In the genomic region with DNA sequence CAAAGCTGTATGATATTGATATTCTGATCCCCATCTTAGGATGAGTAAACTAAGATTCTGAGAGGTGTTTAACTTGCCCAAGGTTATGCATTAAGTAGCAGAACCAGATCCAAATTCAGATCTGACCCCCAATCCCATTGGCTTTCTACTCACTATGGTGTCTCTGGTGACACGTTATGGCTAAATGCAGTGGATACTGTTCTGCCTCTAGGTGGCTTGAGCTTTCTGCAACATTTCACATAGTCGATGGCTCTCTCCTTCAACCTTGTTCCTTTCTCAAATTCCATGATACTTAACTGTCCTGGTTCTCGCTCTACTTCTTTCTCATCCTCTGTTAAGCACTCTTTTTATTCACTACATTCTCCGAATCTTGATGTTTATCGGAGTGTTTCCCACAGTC, we compare ENCODE assay signal across 9 cellular contexts.
A peak's percentile ranks its signal among the peaks of the same experiment; 100 is the strongest.
DNase-seq lines count a peak whose midpoint lies in the region; ATAC-seq and TF ChIP-seq lines count a peak whose summit lies in the region.
"Had no signal": no experiment of that assay in that cellular context is flagged by ENCODE, and none has a peak within 500 bp of the region (broad histone marks: within the 10 kb centered on the region; RNA-seq: fewer than 3 reads in every experiment).

No MANE protein-coding gene starts in this region.

- H3K27ac Mint-ChIP-seq in activated T-cell treated with anti-CD3 and anti-CD28 coated beads, Interleukin-2, amount 50 U/mL, for 24 hours: no peak overlapping the region

- H3K36me3 Mint-ChIP-seq in activated T-cell treated with anti-CD3 and anti-CD28 coated beads, Interleukin-2, amount 50 U/mL, for 24 hours (ENCODE audit: low read depth): no peaks in the 10 kb centered on the region

- H3K9me3 Mint-ChIP-seq in activated T-cell treated with anti-CD3 and anti-CD28 coated beads, Interleukin-2, amount 50 U/mL, for 24 hours: no peaks in the 10 kb centered on the region

- no peak overlapping the region for H3K4me3 Mint-ChIP-seq in activated T-cell treated with anti-CD3 and anti-CD28 coated beads, Interleukin-2, amount 50 U/mL, for 24 hours

- DNase-seq in EH (ENCODE audit: low read depth): peak; percentile 41
- peak; percentile 9 for DNase-seq in HCEC 1CT
- DNase-seq in left kidney (ENCODE audit: low read depth, low spot score): peak; percentile 22
- DNase-seq in caudate nucleus (lab: John Stamatoyannopoulos, UW): no peak
- no peak for DNase-seq in germinal center (ENCODE audit: low spot score)
- DNase-seq in activated T-cell treated with anti-CD3 and anti-CD28 coated beads, Interleukin-2, amount 50 U/mL, for 24 hours: no peak
- no peak for DNase-seq in OCI-M2 (lab: John Stamatoyannopoulos, UW; ENCODE audit: unreplicated experiment)

- ATAC-seq in SK-N-SH treated with all-trans-retinoic acid at 6 μM for 48 hours: peak; percentile 69

- no peaks in the 10 kb centered on the region for H3K4me1 Mint-ChIP-seq in activated T-cell treated with anti-CD3 and anti-CD28 coated beads, Interleukin-2, amount 50 U/mL, for 24 hours (ENCODE audit: low read depth)

- H3K27ac ChIP-seq in caudate nucleus (ENCODE audit: low read depth, low read length): no peak overlapping the region
- H3K27ac ChIP-seq: neutrophil had no signal

- H3K27me3 Mint-ChIP-seq in activated T-cell treated with anti-CD3 and anti-CD28 coated beads, Interleukin-2, amount 50 U/mL, for 24 hours: peaks cover 15% of the 10 kb centered on the region

TF ChIP-seq in SK-N-SH treated with all-trans-retinoic acid at 6 μM for 48 hours, 23 proteins besides CTCF, POLR2A, EP300 and RAD21:
- TF ChIP-seq TOX (CRISPR knock-in tag; IDR thresholded peaks at IDR 0.05; ENCODE audit: borderline replicate concordance): no peak
- TF ChIP-seq ISL1 (CRISPR knock-in tag; IDR thresholded peaks at IDR 0.05): no peak
- no peak for TF ChIP-seq SNAI2 (CRISPR knock-in tag; IDR thresholded peaks at IDR 0.05)
- TF ChIP-seq ZFP3 (CRISPR knock-in tag; IDR thresholded peaks at IDR 0.05): no peak
- TF ChIP-seq BACH2 (CRISPR knock-in tag; IDR thresholded peaks at IDR 0.05; ENCODE audit: borderline replicate concordance): no peak
- no peak for TF ChIP-seq CREB5 (CRISPR knock-in tag; IDR thresholded peaks at IDR 0.05; ENCODE audit: low read depth)
- TF ChIP-seq, protein P1, sequence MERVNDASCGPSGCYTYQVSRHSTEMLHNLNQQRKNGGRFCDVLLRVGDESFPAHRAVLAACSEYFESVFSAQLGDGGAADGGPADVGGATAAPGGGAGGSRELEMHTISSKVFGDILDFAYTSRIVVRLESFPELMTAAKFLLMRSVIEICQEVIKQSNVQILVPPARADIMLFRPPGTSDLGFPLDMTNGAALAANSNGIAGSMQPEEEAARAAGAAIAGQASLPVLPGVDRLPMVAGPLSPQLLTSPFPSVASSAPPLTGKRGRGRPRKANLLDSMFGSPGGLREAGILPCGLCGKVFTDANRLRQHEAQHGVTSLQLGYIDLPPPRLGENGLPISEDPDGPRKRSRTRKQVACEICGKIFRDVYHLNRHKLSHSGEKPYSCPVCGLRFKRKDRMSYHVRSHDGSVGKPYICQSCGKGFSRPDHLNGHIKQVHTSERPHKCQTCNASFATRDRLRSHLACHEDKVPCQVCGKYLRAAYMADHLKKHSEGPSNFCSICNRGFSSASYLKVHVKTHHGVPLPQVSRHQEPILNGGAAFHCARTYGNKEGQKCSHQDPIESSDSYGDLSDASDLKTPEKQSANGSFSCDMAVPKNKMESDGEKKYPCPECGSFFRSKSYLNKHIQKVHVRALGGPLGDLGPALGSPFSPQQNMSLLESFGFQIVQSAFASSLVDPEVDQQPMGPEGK (CRISPR knock-in tag; IDR thresholded peaks at IDR 0.05; ENCODE audit: borderline replicate concordance): no peak
- TF ChIP-seq PPARA (CRISPR knock-in tag; IDR thresholded peaks at IDR 0.05; ENCODE audit: borderline replicate concordance): no peak
- no peak for TF ChIP-seq ZNF8 (CRISPR knock-in tag; IDR thresholded peaks at IDR 0.05)
- TF ChIP-seq ZC3H10 (CRISPR knock-in tag; IDR thresholded peaks at IDR 0.05): no peak
- TF ChIP-seq GLIS3 (CRISPR knock-in tag; IDR thresholded peaks at IDR 0.05): no peak
- no peak for TF ChIP-seq ARNTL (CRISPR knock-in tag; IDR thresholded peaks at IDR 0.05; ENCODE audit: borderline replicate concordance, low read depth)
- no peak for TF ChIP-seq OSR1 (CRISPR knock-in tag; IDR thresholded peaks at IDR 0.05)
- TF ChIP-seq ZNF565 (CRISPR knock-in tag; conservative IDR thresholded peaks at IDR 0.05; ENCODE audit: low read depth): no peak

Comparison
In these comparisons a context has a peak if more than half of its experiments do, and no peak if none do; other contexts are left out.
1. DNase-seq: peak in EH (single experiment), HCEC 1CT (single experiment) and left kidney (single experiment); none in caudate nucleus (0 of 61), germinal center (single experiment), activated T-cell treated with anti-CD3 and anti-CD28 coated beads, Interleukin-2, amount 50 U/mL, for 24 hours (single experiment) and OCI-M2 (single experiment).